In genomic region chr1:172827301-172827700, GRCh38 we compare ENCODE assay signal across 1 cellular context.
TF ChIP-seq lines count a peak whose summit lies in the region.

No MANE protein-coding gene starts in this region.

TF ChIP-seq in IMR-90, 13 proteins besides CTCF, POLR2A, EP300 and RAD21:
- TF ChIP-seq RFX5 (IDR thresholded peaks at IDR 0.05; ENCODE audit: low read depth, low read length) (no peak), SMC3 (IDR thresholded peaks at IDR 0.05; ENCODE audit: low read depth, low read length) (no peak), MAFK (IDR thresholded peaks at IDR 0.05; ENCODE audit: low read depth, low read length) (no peak), ELK1 (IDR thresholded peaks at IDR 0.05; ENCODE audit: borderline replicate concordance, low read depth, low read length) (no peak), BHLHE40 (IDR thresholded peaks at IDR 0.05; ENCODE audit: low read depth, low read length) (no peak), CHD1 (IDR thresholded peaks at IDR 0.05; ENCODE audit: low read depth, low read length) (no peak), RCOR1 (IDR thresholded peaks at IDR 0.05; ENCODE audit: insufficient replicate concordance, low read length) (no peak), FOS (IDR thresholded peaks at IDR 0.05; ENCODE audit: low read depth, low read length) (no peak), USF2 (IDR thresholded peaks at IDR 0.05; ENCODE audit: low read depth, low read length) (no peak)
